ENCODE assay signal across 17 cellular contexts in genomic region chr3:157390713-157391515, GRCh38. TPM values are rescaled to one million over a fixed set of nuclear protein-coding genes. Genes with fewer than 3 reads are reported as not detected.
"Had no signal": no experiment of that assay in that cellular context is flagged by ENCODE, and none has a peak within 500 bp of the region (broad histone marks: within the 10 kb centered on the region; RNA-seq: fewer than 3 reads in every experiment).

No MANE protein-coding gene starts in this region.

- DNase-seq: activated CD4-positive, alpha-beta T cell treated with anti-CD3 and anti-CD28 coated beads, Interleukin-2, amount 10 ng/mL, durations not matched to agents 7 days and 5 days; activated CD4-positive, CD25-positive, alpha-beta regulatory T cell treated with anti-CD3 and anti-CD28 coated beads, Interleukin-2, amount 50 U/mL, for 72 hours; activated CD8-positive, alpha-beta memory T cell treated with anti-CD3 and anti-CD28 coated beads, Interleukin-2, amount 10 ng/mL, durations not matched to agents 7 days and 5 days; activated CD8-positive, alpha-beta T cell treated with anti-CD3 and anti-CD28 coated beads for 36 hours; activated T-cell treated with anti-CD3 and anti-CD28 coated beads, Interleukin-2, amount 50 U/mL, for 1 hour; brain microvascular endothelial cell; colonic mucosa; left colon; lower lobe of right lung; naive B cell; sigmoid colon; stimulated activated CD4-positive, alpha-beta T cell treated with anti-CD3 and anti-CD28 coated beads, Interleukin-4, amount 100 ng/mL, for 24 hours; stimulated activated naive CD4-positive, alpha-beta T cell treated with Interleukin-2 at 50 U/mL for 16 hours; T-helper 2 cell; WERI-Rb-1 had no signal

- ATAC-seq: activated CD8-positive, alpha-beta memory T cell treated with anti-CD3 and anti-CD28 coated beads, Interleukin-2, amount 10 ng/mL, durations not matched to agents 7 days and 5 days; activated CD8-positive, alpha-beta T cell treated with anti-CD3 and anti-CD28 coated beads for 36 hours; activated naive CD4-positive, alpha-beta T cell treated with anti-CD3 and anti-CD28 coated beads, Interleukin-2, amount 50 U/mL, for 72 hours; activated T-helper 17 cell treated with anti-CD3 and anti-CD28 coated beads, Interleukin-2, amount 50 U/mL, for 72 hours; left colon; lower lobe of right lung had no signal

RNA-seq across cellular contexts. Expression of gene PTX3, which starts 45.7 kb away (rescaled TPM):
- total RNA-seq: activated CD8-positive, alpha-beta memory T cell treated with anti-CD3 and anti-CD28 coated beads, Interleukin-2, amount 10 ng/mL, durations not matched to agents 7 days and 5 days had no signal
